In genomic region chr12:34126239-34126641, GRCh38 we compare ENCODE assay signal across 9 cellular contexts.
DNase-seq lines count a peak whose midpoint lies in the region; ATAC-seq and TF ChIP-seq lines count a peak whose summit lies in the region.
"Had no signal": no experiment of that assay in that cellular context is flagged by ENCODE, and none has a peak within 500 bp of the region (broad histone marks: within the 10 kb centered on the region; RNA-seq: fewer than 3 reads in every experiment).

No MANE protein-coding gene starts in this region.

- H3K4me3 Mint-ChIP-seq in activated CD4-positive, alpha-beta T cell treated with anti-CD3 and anti-CD28 coated beads for 36 hours = peak overlapping the region; percentile 26
- H3K4me3 Mint-ChIP-seq in activated T-helper 17 cell treated with anti-CD3 and anti-CD28 coated beads, Interleukin-2, amount 50 U/mL, for 72 hours = peak overlapping the region; percentile 66

- H3K27ac Mint-ChIP-seq in activated CD4-positive, alpha-beta T cell treated with anti-CD3 and anti-CD28 coated beads for 36 hours = peak overlapping the region; percentile 59
- peak overlapping the region; percentile 75 for H3K27ac Mint-ChIP-seq in activated T-helper 17 cell treated with anti-CD3 and anti-CD28 coated beads, Interleukin-2, amount 50 U/mL, for 72 hours

- no peak for TF ChIP-seq CTCF in spleen (IDR thresholded peaks at IDR 0.05 in 8 of 11, conservative IDR thresholded peaks at IDR 0.05 in 3 of 11)

- no peaks in the 10 kb centered on the region for H3K27me3 ChIP-seq in spleen (replicated peaks in 1 of 7)

- CTCF ChIA-PET in activated CD4-positive, alpha-beta T cell treated with anti-CD3 and anti-CD28 coated beads for 36 hours (lab: Charles Lee) = no interaction called here

- H3K4me1 ChIP-seq in spleen = peaks cover 0 to 18% (median 6%) of the 10 kb centered on the region in 6 donors
- H3K4me1 ChIP-seq: prostate gland had no signal

- peak; percentile 47 for ATAC-seq in activated CD4-positive, alpha-beta T cell treated with anti-CD3 and anti-CD28 coated beads for 36 hours
- peak; percentile 60 for ATAC-seq in HG03342 (IDR thresholded peaks at IDR 0.05; ENCODE audit: unreplicated experiment)
- ATAC-seq in activated T-helper 17 cell treated with anti-CD3 and anti-CD28 coated beads, Interleukin-2, amount 50 U/mL, for 72 hours (replicated peaks) = peak; percentile 19

- H3K9me3 Mint-ChIP-seq in activated CD4-positive, alpha-beta T cell treated with anti-CD3 and anti-CD28 coated beads for 36 hours (ENCODE audit: low read depth) = no peaks in the 10 kb centered on the region
- peaks cover 4% of the 10 kb centered on the region for H3K9me3 Mint-ChIP-seq in activated T-helper 17 cell treated with anti-CD3 and anti-CD28 coated beads, Interleukin-2, amount 50 U/mL, for 72 hours

- peak overlapping the region in 6 of 8 donors; percentile 29 to 72 (median 62) for H3K27ac ChIP-seq in spleen
- H3K27ac ChIP-seq: prostate gland had no signal

- H3K36me3 ChIP-seq in spleen = no peaks in the 10 kb centered on the region
- H3K36me3 ChIP-seq: prostate gland had no signal

- 49 to 63% (median 50%) methylated on average over 9 of the region's 9 CpGs for WGBS in spleen, 5 donors

- H3K4me3 ChIP-seq in spleen = peak overlapping the region in 6 of 8 donors; percentile 3 to 63 (median 14)
- H3K4me3 ChIP-seq: prostate gland had no signal

- intact Hi-C loops in activated CD4-positive, alpha-beta T cell treated with anti-CD3 and anti-CD28 coated beads for 36 hours (cut with DNase I, micrococcal nuclease) = no loop called here
- intact Hi-C loops in spleen (cut with DNase I; ENCODE audit: low total_unique reads) = no loop called here

- H3K36me3 Mint-ChIP-seq in activated CD4-positive, alpha-beta T cell treated with anti-CD3 and anti-CD28 coated beads for 36 hours (ENCODE audit: low read depth) = no peaks in the 10 kb centered on the region
- no peaks in the 10 kb centered on the region for H3K36me3 Mint-ChIP-seq in activated T-helper 17 cell treated with anti-CD3 and anti-CD28 coated beads, Interleukin-2, amount 50 U/mL, for 72 hours (ENCODE audit: low read depth)

- no peak for DNase-seq in activated CD4-positive, alpha-beta T cell treated with anti-CD3 and anti-CD28 coated beads for 36 hours
- no peak for DNase-seq in activated CD4-positive, alpha-beta T cell treated with anti-CD3 and anti-CD28 coated beads, Interleukin-2, amount 50 U/mL, for 48 hours
- no peak for DNase-seq in spleen
- no peak for DNase-seq in erythroblast (lab: John Stamatoyannopoulos, UW)
- no peak for DNase-seq in NCI-H1105 treated with DMSO at 0.1 percent for 48 hours (lab: John Stamatoyannopoulos, UW)
- no peak for DNase-seq in NCI-H1048 (lab: John Stamatoyannopoulos, UW)

- H3K27me3 Mint-ChIP-seq in activated CD4-positive, alpha-beta T cell treated with anti-CD3 and anti-CD28 coated beads for 36 hours = peaks cover 16% of the 10 kb centered on the region
- peaks cover 19% of the 10 kb centered on the region for H3K27me3 Mint-ChIP-seq in activated T-helper 17 cell treated with anti-CD3 and anti-CD28 coated beads, Interleukin-2, amount 50 U/mL, for 72 hours

- peaks cover 11% of the 10 kb centered on the region for H3K4me1 Mint-ChIP-seq in activated CD4-positive, alpha-beta T cell treated with anti-CD3 and anti-CD28 coated beads for 36 hours
- peaks cover 11% of the 10 kb centered on the region for H3K4me1 Mint-ChIP-seq in activated T-helper 17 cell treated with anti-CD3 and anti-CD28 coated beads, Interleukin-2, amount 50 U/mL, for 72 hours

- POLR2A ChIA-PET in activated CD4-positive, alpha-beta T cell treated with anti-CD3 and anti-CD28 coated beads for 36 hours (lab: Charles Lee) = no interaction called here

- no peaks in the 10 kb centered on the region for H3K9me3 ChIP-seq in spleen
- H3K9me3 ChIP-seq: prostate gland had no signal

- TF ChIP-seq POLR2A in spleen (IDR thresholded peaks at IDR 0.05) (no peak), erythroblast (IDR thresholded peaks at IDR 0.05; ENCODE audit: low read length) (no peak)
